32 cellular contexts compared by ENCODE assay signal in the genomic region with DNA sequence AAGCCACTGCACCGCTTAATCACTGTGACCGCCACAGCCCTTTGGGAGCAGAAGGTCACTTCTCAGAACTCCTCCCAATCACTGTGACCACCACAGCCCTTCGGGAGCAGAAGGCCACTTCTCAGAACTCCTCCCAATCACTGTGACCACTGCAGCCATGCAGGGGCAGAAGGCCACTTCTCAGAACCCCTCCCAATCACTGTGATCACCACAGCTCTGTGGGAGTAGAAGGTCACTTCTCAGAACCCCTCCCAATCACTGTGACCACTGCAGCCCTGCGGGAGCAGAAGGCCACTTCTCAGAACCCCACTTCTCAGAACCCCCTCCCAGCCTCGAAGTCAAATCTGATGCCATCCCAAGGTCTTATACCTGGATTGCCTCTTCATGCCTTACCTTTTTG. TPM values are rescaled to one million over a fixed set of nuclear protein-coding genes. Genes with fewer than 3 reads are reported as not detected.
DNase-seq lines count a peak whose midpoint lies in the region; ATAC-seq, FAIRE-seq and TF ChIP-seq lines count a peak whose summit lies in the region.
"Had no signal": no experiment of that assay in that cellular context is flagged by ENCODE, and none has a peak within 500 bp of the region (broad histone marks: within the 10 kb centered on the region; RNA-seq: fewer than 3 reads in every experiment).

No MANE protein-coding gene starts in this region.

- H4K20me1 ChIP-seq in K562 (replicated peaks; ENCODE audit: control insufficient read depth, insufficient read depth, low read length) = no peaks in the 10 kb centered on the region
- H4K20me1 ChIP-seq in osteoblast (ENCODE audit: insufficient read depth, low read length) = no peaks in the 10 kb centered on the region
- H4K20me1 ChIP-seq: BLaER1 had no signal

- no peaks in the 10 kb centered on the region for H3K79me2 ChIP-seq in K562 (ENCODE audit: control insufficient read depth, insufficient read depth, low read length)
- no peaks in the 10 kb centered on the region for H3K79me2 ChIP-seq in osteoblast (ENCODE audit: insufficient read depth, low read length)

- H3K9me1 ChIP-seq in K562 (ENCODE audit: control insufficient read depth, insufficient read depth, low read length) = no peaks in the 10 kb centered on the region

- TF ChIP-seq CTCF in K562 (IDR thresholded peaks at IDR 0.05 in 2 of 3, conservative IDR thresholded peaks at IDR 0.05 in 1 of 3; ENCODE audit: insufficient read depth in 2 of 3, low read depth in 1 of 3, low read length in 3 of 3) (no peak), osteoblast (IDR thresholded peaks at IDR 0.05; ENCODE audit: extremely low read depth, low read depth, low read length) (no peak)

- H3K4me3 ChIP-seq in K562 (no peak overlapping the region), osteoblast (ENCODE audit: insufficient read depth, low read length) (no peak overlapping the region)
- H3K4me3 ChIP-seq: BLaER1, GM12878 had no signal

- H3K9ac ChIP-seq in K562 (ENCODE audit: insufficient read depth in 1 of 2, low read depth in 2 of 2, low read length in 2 of 2) = no peak overlapping the region
- H3K9ac ChIP-seq: BLaER1 had no signal

- no peak overlapping the region for H2AFZ ChIP-seq in K562 (ENCODE audit: low read depth, low read length)
- H2AFZ ChIP-seq in osteoblast (ENCODE audit: low read length) = no peak overlapping the region

- DNase-seq in CMK (ENCODE audit: low read depth) = peak; percentile 17
- peak; percentile 96 for DNase-seq in OCI-M1 (lab: John Stamatoyannopoulos, UW)
- DNase-seq in K562 (ENCODE audit: extremely low read depth in 1 of 4, low spot score in 3 of 4) = peak in 1 of 4 experiments; percentile 33
- peak; percentile 26 for DNase-seq in osteoblast (ENCODE audit: insufficient read length, low spot score, missing footprints)
- no peak for DNase-seq in DMS153 (lab: John Stamatoyannopoulos, UW)
- DNase-seq in activated CD4-positive, alpha-beta T cell treated with anti-CD3 and anti-CD28 coated beads for 4 hours = no peak
- no peak for DNase-seq in activated CD8-positive, alpha-beta memory T cell treated with anti-CD3 and anti-CD28 coated beads for 24 hours
- no peak for DNase-seq in stimulated activated CD4-positive, alpha-beta T cell treated with anti-CD3 and anti-CD28 coated beads, Interleukin-2, amount 100 ng/mL, for 48 hours
- DNase-seq: 8988T; ACHN; BE2C; C1 segment of cervical spinal cord; Caco-2; Calu3; CD4-positive, alpha-beta memory T cell; CD4-positive, CD25-positive, alpha-beta regulatory T cell; CD8-positive, alpha-beta memory T cell; DMS53; DMS79; DND-41; EL; GDM1 had no signal

- TF ChIP-seq POLR2A in K562 (conservative IDR thresholded peaks at IDR 0.05) = no peak

- POLR2A ChIA-PET in K562 (lab: Yijun Ruan, JAX) = interaction anchor here (0.5 to 1.1 kb wide), 2 partner anchors 16 to 24 kb away, joined by 3 read pairs; no protein-coding TSS in a partner anchor

- no peak overlapping the region for H3K27ac ChIP-seq in K562 (ENCODE audit: extremely low read depth, low read depth, low read length)
- no peak overlapping the region for H3K27ac ChIP-seq in osteoblast (ENCODE audit: low read depth, low read length)
- H3K27ac ChIP-seq: BLaER1 had no signal

- BruUV-seq in K562 (replicated peaks; lab: Mats Ljungman, UMichigan) = no TSS peak

- no peak for FAIRE-seq in K562 (lab: Jason Lieb, UNC)
- FAIRE-seq: A204.1, D721Med, GM12878, GM12892, GM18507 had no signal

- H3K4me1 ChIP-seq in K562 (replicated peaks in 1 of 2; ENCODE audit: control insufficient read depth in 2 of 2, insufficient read depth in 2 of 2, low read length in 2 of 2) (no peaks in the 10 kb centered on the region), osteoblast (ENCODE audit: insufficient read depth, low read length) (no peaks in the 10 kb centered on the region)
- H3K4me1 ChIP-seq: BE2C, BLaER1 had no signal

- H3K27me3 ChIP-seq in K562 (ENCODE audit: control insufficient read depth in 2 of 2, insufficient read depth in 2 of 2, low read length in 2 of 2) (peaks cover 24 to 57% of the 10 kb centered on the region in 2 experiments), osteoblast (ENCODE audit: insufficient read depth, low read length) (peaks cover 44% of the 10 kb centered on the region)
- H3K27me3 ChIP-seq: BE2C, BLaER1 had no signal

- in situ Hi-C loops in K562 (cut with MboI) = loop anchor here (25.0 kb wide), 1 partner anchor 1251 kb away; no protein-coding TSS in a partner anchor

- 0% methylated on average over 5 of the region's 5 CpGs for WGBS in K562 (ENCODE audit: insufficient coverage, low coverage, missing lambda C conversion rate)

- H3K36me3 ChIP-seq in K562 (ENCODE audit: control insufficient read depth, insufficient read depth, low read length) (no peaks in the 10 kb centered on the region), osteoblast (ENCODE audit: insufficient read depth, low read length) (no peaks in the 10 kb centered on the region)
- H3K36me3 ChIP-seq: BE2C, BLaER1 had no signal

- intact Hi-C loops in K562 (cut with micrococcal nuclease) = no loop called here

- TF ChIP-seq RAD21 in K562 (CRISPR knock-in tag; conservative IDR thresholded peaks at IDR 0.05 in 1 of 2, IDR thresholded peaks at IDR 0.05 in 1 of 2) = no peak

- ATAC-seq in K562 = peak; percentile 72
- ATAC-seq: GM12878 had no signal

- H3K4me2 ChIP-seq in K562 (ENCODE audit: insufficient read depth, low read length) (no peak overlapping the region), osteoblast (ENCODE audit: insufficient read depth, low read length) (no peak overlapping the region)
- H3K4me2 ChIP-seq: BLaER1 had no signal

- TF ChIP-seq EP300 in K562 (IDR thresholded peaks at IDR 0.05; ENCODE audit: low read length) = no peak

- CTCF ChIA-PET in K562 (lab: Yijun Ruan, JAX; ENCODE audit: low intra/inter-chr PET ratio) = no interaction called here

- H3K9me3 ChIP-seq in K562 (replicated peaks; ENCODE audit: control insufficient read depth, insufficient read depth, low read depth, low read length) (no peaks in the 10 kb centered on the region), osteoblast (ENCODE audit: low read depth, low read length) (no peaks in the 10 kb centered on the region)
- H3K9me3 ChIP-seq: BE2C, BLaER1, Caco-2 had no signal

TF ChIP-seq in K562, 482 proteins besides CTCF, POLR2A, EP300 and RAD21 (continues in another document):
- TF ChIP-seq, protein P1, sequence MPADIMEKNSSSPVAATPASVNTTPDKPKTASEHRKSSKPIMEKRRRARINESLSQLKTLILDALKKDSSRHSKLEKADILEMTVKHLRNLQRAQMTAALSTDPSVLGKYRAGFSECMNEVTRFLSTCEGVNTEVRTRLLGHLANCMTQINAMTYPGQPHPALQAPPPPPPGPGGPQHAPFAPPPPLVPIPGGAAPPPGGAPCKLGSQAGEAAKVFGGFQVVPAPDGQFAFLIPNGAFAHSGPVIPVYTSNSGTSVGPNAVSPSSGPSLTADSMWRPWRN (IDR thresholded peaks at IDR 0.05; ENCODE audit: low read depth) = peak; percentile 75; the same call in 1 of the 2 replicates
- TF ChIP-seq ARID1B (IDR thresholded peaks at IDR 0.05) = peak; percentile 35
- peak; percentile 28; the same call in 1 of the 2 replicates for TF ChIP-seq ESRRA (IDR thresholded peaks at IDR 0.05; ENCODE audit: borderline replicate concordance, low read depth)
- no peak for TF ChIP-seq ZNF785 (CRISPR knock-in tag; IDR thresholded peaks at IDR 0.05)
- 0 out of 2 replicates have a peak, but pooled peaks have one; percentile 32 for TF ChIP-seq CC2D1A (IDR thresholded peaks at IDR 0.05)
- 0 out of 4 replicates have a peak, but pooled peaks of 1 of the 2 experiments have one; percentile 20 for TF ChIP-seq TBL1XR1 (IDR thresholded peaks at IDR 0.05; ENCODE audit: low read length in 2 of 2)
- TF ChIP-seq TEAD4 (IDR thresholded peaks at IDR 0.05; ENCODE audit: low read length) = peak; percentile 19; the same call in 1 of the 2 replicates
- no peak for TF ChIP-seq TEAD4 (CRISPR knock-in tag; IDR thresholded peaks at IDR 0.05; ENCODE audit: borderline replicate concordance)
- TF ChIP-seq ZNF75A (CRISPR knock-in tag; IDR thresholded peaks at IDR 0.05) = no peak
- TF ChIP-seq SMAD4 (CRISPR knock-in tag; conservative IDR thresholded peaks at IDR 0.05) = 0 out of 2 replicates have a peak, but pooled peaks have one; percentile 17
- TF ChIP-seq, protein P2, sequence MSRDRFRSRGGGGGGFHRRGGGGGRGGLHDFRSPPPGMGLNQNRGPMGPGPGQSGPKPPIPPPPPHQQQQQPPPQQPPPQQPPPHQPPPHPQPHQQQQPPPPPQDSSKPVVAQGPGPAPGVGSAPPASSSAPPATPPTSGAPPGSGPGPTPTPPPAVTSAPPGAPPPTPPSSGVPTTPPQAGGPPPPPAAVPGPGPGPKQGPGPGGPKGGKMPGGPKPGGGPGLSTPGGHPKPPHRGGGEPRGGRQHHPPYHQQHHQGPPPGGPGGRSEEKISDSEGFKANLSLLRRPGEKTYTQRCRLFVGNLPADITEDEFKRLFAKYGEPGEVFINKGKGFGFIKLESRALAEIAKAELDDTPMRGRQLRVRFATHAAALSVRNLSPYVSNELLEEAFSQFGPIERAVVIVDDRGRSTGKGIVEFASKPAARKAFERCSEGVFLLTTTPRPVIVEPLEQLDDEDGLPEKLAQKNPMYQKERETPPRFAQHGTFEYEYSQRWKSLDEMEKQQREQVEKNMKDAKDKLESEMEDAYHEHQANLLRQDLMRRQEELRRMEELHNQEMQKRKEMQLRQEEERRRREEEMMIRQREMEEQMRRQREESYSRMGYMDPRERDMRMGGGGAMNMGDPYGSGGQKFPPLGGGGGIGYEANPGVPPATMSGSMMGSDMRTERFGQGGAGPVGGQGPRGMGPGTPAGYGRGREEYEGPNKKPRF (IDR thresholded peaks at IDR 0.05; ENCODE audit: low read depth, low read length) = no peak
- TF ChIP-seq CBFA2T3 (IDR thresholded peaks at IDR 0.05) = peak; percentile 32; the same call in 1 of the 2 replicates

RNA-seq across cellular contexts. Expression of a gene that starts 56.8 kb away (rescaled TPM):
- not detected in 2 replicates for total RNA-seq in K562 (2011; cell fraction: chromatin; rRNA removed; ENCODE audit: low replicate concordance)
- not detected in 2 replicates for total RNA-seq in K562 (2011; cell fraction: nucleolus; rRNA removed)
- total RNA-seq in K562 (2011; cell fraction: nucleoplasm; rRNA removed) = not detected in 2 replicates
- total RNA-seq in K562 (2014; rRNA removed) = not detected in 2 replicates
- not detected in 2 replicates for total RNA-seq in K562 (2014; rRNA removed; fragmentation: Illumina TruSeq; extraction: Trizol)
- total RNA-seq in K562 (2015; rRNA removed; fragmentation: Illumina TruSeq; extraction: Trizol) = not detected in 2 replicates
- total RNA-seq in K562 (2021) = not detected in 2 replicates
- not detected in 2 replicates for polyA plus RNA-seq in K562 (2011; rRNA removed)
- polyA plus RNA-seq in K562 (2011; cell fraction: cytosol; rRNA removed) = not detected in 2 replicates
- polyA plus RNA-seq in K562 (2011; cell fraction: nucleus; rRNA removed) = not detected in 2 replicates
- not detected in 2 replicates for polyA plus RNA-seq in K562 (2012)
- not detected in 2 replicates for polyA plus RNA-seq in K562 (2014; fragmentation: Illumina TruSeq; extraction: Trizol)
- not detected for polyA plus RNA-seq in K562 (2014; fragmentation: Nextera tagmentation; extraction: Ambion mirVana)
- polyA plus RNA-seq in K562 (2014; rRNA removed) = not detected in 2 replicates
- polyA minus RNA-seq in K562 (2011; rRNA and poly(A)+ RNA removed) = not detected in 2 replicates
- not detected in 2 replicates for polyA minus RNA-seq in K562 (2011; cell fraction: cytosol; rRNA and poly(A)+ RNA removed)
- not detected in 2 replicates for polyA minus RNA-seq in K562 (2011; cell fraction: nucleus; rRNA and poly(A)+ RNA removed)
- 0.29 TPM in 1 of 2 replicates, not detected in the other for total RNA-seq in osteoblast
- total RNA-seq: Caco-2; Calu3; CD4-positive, alpha-beta memory T cell; CD4-positive, CD25-positive, alpha-beta regulatory T cell; CD8-positive, alpha-beta memory T cell; Daoy; G401; GM12878 had no signal
- polyA plus RNA-seq: AG04450; CD14-positive monocyte; CD4-positive, alpha-beta memory T cell; CD4-positive, CD25-positive, alpha-beta regulatory T cell; CD8-positive, alpha-beta memory T cell; GM12878 had no signal

Comparison
In these comparisons a context has a peak if more than half of its experiments do, and no peak if none do; other contexts are left out.
1. DNase-seq: peak in CMK (single experiment), OCI-M1 (single experiment) and osteoblast (single experiment); none in DMS153 (single experiment), activated CD4-positive, alpha-beta T cell treated with anti-CD3 and anti-CD28 coated beads for 4 hours (0 of 2), activated CD8-positive, alpha-beta memory T cell treated with anti-CD3 and anti-CD28 coated beads for 24 hours (single experiment) and stimulated activated CD4-positive, alpha-beta T cell treated with anti-CD3 and anti-CD28 coated beads, Interleukin-2, amount 100 ng/mL, for 48 hours (0 of 2).